Comparison of ENCODE assay signal across 23 cellular contexts in the genomic region with DNA sequence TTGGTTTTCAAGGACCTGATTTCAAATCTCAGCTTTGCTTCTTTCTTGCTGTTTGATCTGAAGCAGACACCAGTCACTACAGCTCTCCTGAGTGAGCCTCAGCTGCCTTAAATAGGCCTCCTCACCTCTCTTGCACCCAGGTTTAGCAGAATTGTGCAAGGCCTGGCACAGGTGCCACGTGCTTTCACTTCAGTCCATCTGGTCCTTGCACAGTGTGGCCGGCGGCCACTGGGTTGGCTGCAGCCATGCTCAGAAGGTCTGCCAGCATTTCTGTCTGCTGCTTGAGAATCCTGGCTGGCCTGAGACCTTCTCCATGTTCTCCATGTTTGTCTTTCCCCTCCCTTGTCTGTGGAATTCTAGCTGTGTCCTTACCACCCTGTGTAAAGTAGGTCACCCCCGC. TPM values are rescaled to one million over a fixed set of nuclear protein-coding genes. Genes with fewer than 3 reads are reported as not detected.
DNase-seq lines count a peak whose midpoint lies in the region; TF ChIP-seq lines count a peak whose summit lies in the region.
"Had no signal": no experiment of that assay in that cellular context is flagged by ENCODE, and none has a peak within 500 bp of the region (broad histone marks: within the 10 kb centered on the region; RNA-seq: fewer than 3 reads in every experiment).

No MANE protein-coding gene starts in this region.

- H3K9me3 ChIP-seq in left ventricle myocardium inferior (replicated peaks) (peaks cover 3% of the 10 kb centered on the region), neuronal stem cell (replicated peaks in 1 of 2; ENCODE audit: control insufficient read depth in 2 of 2, insufficient read depth in 1 of 2, low read depth in 1 of 2, low read length in 2 of 2) (peaks cover 0 to 1% of the 10 kb centered on the region in 2 donors)
- H3K9me3 ChIP-seq: colonic mucosa, HAP-1, SJSA1 had no signal

- no peak for TF ChIP-seq CTCF in left ventricle myocardium inferior (IDR thresholded peaks at IDR 0.05; ENCODE audit: borderline replicate concordance)

- H3K4ac ChIP-seq in neuronal stem cell (ENCODE audit: low read length), result no peak overlapping the region

- H2BK15ac ChIP-seq in neuronal stem cell (ENCODE audit: low read length), result no peak overlapping the region

- peak; percentile 85 for DNase-seq in cerebellar cortex (ENCODE audit: low spot score)
- peak; percentile 32 for DNase-seq in left ventricle myocardium inferior
- no peak for DNase-seq in neuronal stem cell (ENCODE audit: low spot score)
- no peak for DNase-seq in NCI-H187 treated with DMSO at 0.1 percent for 48 hours (lab: John Stamatoyannopoulos, UW)
- DNase-seq in D341Med (ENCODE audit: low spot score), result no peak
- no peak for DNase-seq in effector CD8-positive, alpha-beta T cell (lab: John Stamatoyannopoulos, UW)
- no peak for DNase-seq in AG08396 (ENCODE audit: low spot score)
- DNase-seq: activated CD4-positive, alpha-beta memory T cell treated with anti-CD3 and anti-CD28 coated beads for 36 hours; activated naive CD4-positive, alpha-beta T cell; CD4-positive, CD25-positive, alpha-beta regulatory T cell; colonic mucosa; DMS153; foreskin keratinocyte; NCI-H1417 treated with DMSO at 0.1 percent for 48 hours; NCI-H2171; NCI-H774; PC-3; T-helper 17 cell had no signal

- H4K91ac ChIP-seq in neuronal stem cell (ENCODE audit: low read depth, low read length, poor library complexity), result no peak overlapping the region

- no peak overlapping the region for H2AK5ac ChIP-seq in neuronal stem cell (ENCODE audit: low read depth, low read length)

- H3K18ac ChIP-seq in neuronal stem cell (ENCODE audit: low read length), result peak overlapping the region; percentile 84

- WGBS in neuronal stem cell (ENCODE audit: extremely low coverage in 2 of 2, insufficient read length in 2 of 2, insufficient replicate concordance in 1 of 2), 2 donors, result no CpG with 5 or more reads among the region's 4 CpGs

- no peak overlapping the region for H3K14ac ChIP-seq in neuronal stem cell (ENCODE audit: low read length)

- no peak overlapping the region for H3K9ac ChIP-seq in neuronal stem cell (ENCODE audit: low read depth, low read length, poor library complexity)

- H3K4me1 ChIP-seq in left ventricle myocardium inferior, result peaks cover 16% of the 10 kb centered on the region
- peaks cover 0 to 9% of the 10 kb centered on the region in 2 donors for H3K4me1 ChIP-seq in neuronal stem cell (ENCODE audit: control insufficient read depth in 2 of 2, insufficient read depth in 1 of 2, low read depth in 1 of 2, low read length in 2 of 2)
- H3K4me1 ChIP-seq: colonic mucosa, foreskin keratinocyte, HAP-1, SJSA1 had no signal

- no peak overlapping the region for H3K4me3 ChIP-seq in left ventricle myocardium inferior
- no peak overlapping the region for H3K4me3 ChIP-seq in neuronal stem cell (ENCODE audit: low read length in 2 of 2)
- H3K4me3 ChIP-seq: colonic mucosa, HAP-1, SJSA1 had no signal

- H3K4me2 ChIP-seq in neuronal stem cell (ENCODE audit: insufficient read depth, low read length, poor library complexity, severe bottlenecking), result no peak overlapping the region

- H2AFZ ChIP-seq in neuronal stem cell (ENCODE audit: low read length), result peak overlapping the region; percentile 26

- H2BK5ac ChIP-seq in neuronal stem cell (ENCODE audit: low read length), result no peak overlapping the region

- H3K36me3 ChIP-seq in left ventricle myocardium inferior (no peaks in the 10 kb centered on the region), neuronal stem cell (replicated peaks in 1 of 2; ENCODE audit: control insufficient read depth in 2 of 2, insufficient read depth in 2 of 2, low read length in 2 of 2) (no peaks in the 10 kb centered on the region)
- H3K36me3 ChIP-seq: colonic mucosa, HAP-1, SJSA1 had no signal

- H3K27ac ChIP-seq in left ventricle myocardium inferior (replicated peaks) (peak overlapping the region; percentile 48), neuronal stem cell (replicated peaks; ENCODE audit: low read length) (no peak overlapping the region), temporal lobe (ENCODE audit: low read depth, low read length) (peak overlapping the region; percentile 61)
- H3K27ac ChIP-seq: colonic mucosa, foreskin keratinocyte, SJSA1, VCaP had no signal

- H3K27me3 ChIP-seq in left ventricle myocardium inferior (ENCODE audit: low read depth) (no peaks in the 10 kb centered on the region), neuronal stem cell (ENCODE audit: control insufficient read depth in 3 of 3, insufficient read depth in 3 of 3, low read depth in 1 of 3, low read length in 3 of 3) (no peaks in the 10 kb centered on the region)
- H3K27me3 ChIP-seq: colonic mucosa, foreskin keratinocyte, SJSA1 had no signal

- H3K23ac ChIP-seq in neuronal stem cell (ENCODE audit: low read depth, low read length, poor library complexity), result no peak overlapping the region

- intact Hi-C loops in left ventricle myocardium inferior (cut with micrococcal nuclease), result no loop called here

- H3K79me1 ChIP-seq in neuronal stem cell (ENCODE audit: low read depth, low read length), result no peaks in the 10 kb centered on the region

- H2BK120ac ChIP-seq in neuronal stem cell (ENCODE audit: low read depth, low read length), result no peak overlapping the region

- H4K8ac ChIP-seq in neuronal stem cell (ENCODE audit: low read depth, low read length), result no peak overlapping the region

- no peak overlapping the region for H2BK12ac ChIP-seq in neuronal stem cell (ENCODE audit: low read length)

RNA-seq across cellular contexts. Expression of a gene that starts 14.5 kb away (rescaled TPM):
- total RNA-seq in left ventricle myocardium inferior (19.1 TPM), temporal lobe (10.1 TPM)
- polyA plus RNA-seq in neuronal stem cell (2013, experiment 1 of 2), result 2.6 TPM
- polyA plus RNA-seq in neuronal stem cell (2013, experiment 2 of 2), result 2.5 TPM
- total RNA-seq: activated CD4-positive, alpha-beta memory T cell treated with anti-CD3 and anti-CD28 coated beads for 36 hours; CD4-positive, CD25-positive, alpha-beta regulatory T cell; PC-3; T-helper 17 cell had no signal
- polyA plus RNA-seq: CD4-positive, CD25-positive, alpha-beta regulatory T cell; foreskin keratinocyte had no signal

RNA-seq across cellular contexts. Expression of a gene that starts 52.5 kb away (rescaled TPM):
- total RNA-seq in left ventricle myocardium inferior (0.69 TPM), temporal lobe (0.98 TPM)
- polyA plus RNA-seq in neuronal stem cell (2013, experiment 1 of 2), result 0.70 TPM
- 0.78 TPM for polyA plus RNA-seq in neuronal stem cell (2013, experiment 2 of 2)
- total RNA-seq: CD4-positive, CD25-positive, alpha-beta regulatory T cell; mononuclear cell; SJSA1 had no signal
- polyA plus RNA-seq: CD4-positive, CD25-positive, alpha-beta regulatory T cell had no signal

Comparison
In these comparisons a context has a peak if more than half of its experiments do, and no peak if none do; other contexts are left out.
1. DNase-seq: peak in cerebellar cortex (single experiment) and left ventricle myocardium inferior (single experiment); none in neuronal stem cell (single experiment), NCI-H187 treated with DMSO at 0.1 percent for 48 hours (single experiment), D341Med (single experiment), effector CD8-positive, alpha-beta T cell (single experiment) and AG08396 (single experiment).